Comparison of ENCODE assay signal across 17 cellular contexts in the genomic region with DNA sequence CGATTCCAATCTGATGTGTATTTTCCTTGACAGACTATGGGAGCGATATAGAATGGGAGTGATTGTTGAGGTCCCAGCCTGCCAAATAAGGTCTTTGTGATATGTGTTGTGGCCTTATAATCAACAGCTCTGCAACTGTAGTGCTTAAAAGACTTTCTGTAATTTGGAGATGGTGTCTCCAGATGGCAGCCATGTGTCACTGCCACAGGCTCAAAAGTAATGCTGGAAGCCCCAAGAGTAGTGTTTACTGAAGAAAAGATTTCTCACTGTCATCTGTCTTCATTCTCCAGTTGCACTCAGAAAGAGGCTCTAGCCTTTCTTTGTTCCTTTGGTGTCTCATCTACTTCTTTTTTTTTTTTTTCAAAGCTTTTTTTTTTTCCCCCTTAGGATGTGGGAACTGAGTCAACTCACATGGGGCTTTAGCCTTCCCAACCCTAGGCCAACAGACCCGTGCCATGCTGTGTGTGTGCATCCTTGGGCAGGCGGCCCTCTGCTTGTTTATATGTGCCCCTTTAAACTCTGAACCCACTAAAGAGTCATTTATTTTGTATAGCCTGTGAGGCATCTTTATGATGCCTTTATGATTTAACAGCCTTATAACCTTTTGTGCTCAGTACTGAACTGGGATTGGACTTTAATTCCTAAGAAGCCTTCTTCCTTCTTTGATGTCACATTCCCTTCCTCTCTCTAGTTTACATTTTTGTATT. TPM values are rescaled to one million over a fixed set of nuclear protein-coding genes. Genes with fewer than 3 reads are reported as not detected.
DNase-seq lines count a peak whose midpoint lies in the region; ATAC-seq and TF ChIP-seq lines count a peak whose summit lies in the region.
"Had no signal": no experiment of that assay in that cellular context is flagged by ENCODE, and none has a peak within 500 bp of the region (broad histone marks: within the 10 kb centered on the region; RNA-seq: fewer than 3 reads in every experiment).

No MANE protein-coding gene starts in this region.

- WGBS in right lobe of liver (ENCODE audit: insufficient coverage, low coverage, low lambda C conversion rate, missing lambda C conversion rate) = 46% methylated on average over 4 of the region's 4 CpGs

- H3K27me3 ChIP-seq in left ventricle myocardium inferior (ENCODE audit: low read depth) = no peaks in the 10 kb centered on the region
- no peaks in the 10 kb centered on the region for H3K27me3 ChIP-seq in brain microvascular endothelial cell (replicated peaks)
- no peaks in the 10 kb centered on the region for H3K27me3 ChIP-seq in right lobe of liver

- no peaks in the 10 kb centered on the region for H3K9me3 ChIP-seq in left ventricle myocardium inferior (replicated peaks)
- H3K9me3 ChIP-seq in right lobe of liver = no peaks in the 10 kb centered on the region

- peak overlapping the region; percentile 30 for H3K27ac ChIP-seq in left ventricle myocardium inferior (replicated peaks)
- H3K27ac ChIP-seq in brain microvascular endothelial cell = peak overlapping the region; percentile 20
- H3K27ac ChIP-seq in right lobe of liver = peak overlapping the region in 2 of 3 donors; percentile 36 to 45
- H3K27ac ChIP-seq: parathyroid adenoma had no signal

- in situ Hi-C loops in brain microvascular endothelial cell (cut with HindIII; ENCODE audit: low pct_ligation_motif_present, low sequenced_read_pairs) = no loop called here

- intact Hi-C loops in left ventricle myocardium inferior (cut with micrococcal nuclease) (no loop called here), Right ventricle myocardium inferior (cut with DNase I) (no loop called here), right lobe of liver (cut with DNase I) (no loop called here)

- H3K4me1 ChIP-seq in left ventricle myocardium inferior (no peaks in the 10 kb centered on the region), right lobe of liver (peaks cover 0 to 3% (median 0%) of the 10 kb centered on the region in 4 donors)
- H3K4me1 ChIP-seq: parathyroid adenoma had no signal

- no peaks in the 10 kb centered on the region for H3K36me3 ChIP-seq in left ventricle myocardium inferior
- H3K36me3 ChIP-seq in brain microvascular endothelial cell (replicated peaks) = peaks cover 12% of the 10 kb centered on the region
- H3K36me3 ChIP-seq in right lobe of liver = no peaks in the 10 kb centered on the region

- no peak for TF ChIP-seq POLR2A in right lobe of liver (IDR thresholded peaks at IDR 0.05)

- H3K4me3 ChIP-seq in left ventricle myocardium inferior (no peak overlapping the region), brain microvascular endothelial cell (ENCODE audit: low read depth, low read length) (no peak overlapping the region), right lobe of liver (no peak overlapping the region)
- H3K4me3 ChIP-seq: K562 had no signal

- DNase-seq in left ventricle myocardium inferior (no peak), Right ventricle myocardium inferior (ENCODE audit: missing footprints) (no peak), brain microvascular endothelial cell (no peak), right lobe of liver (no peak), superior temporal gyrus (ENCODE audit: extremely low spot score) (no peak), T-helper 2 cell (no peak), NCI-H1048 (lab: John Stamatoyannopoulos, UW) (no peak)
- DNase-seq: activated T-cell treated with anti-CD3 and anti-CD28 coated beads, Interleukin-2, amount 50 U/mL, for 24 hours; CD8-positive, alpha-beta memory T cell; effector CD4-positive, alpha-beta T cell; hypothalamus; NCI-H1417; NCI-H510A; stimulated activated naive CD4-positive, alpha-beta T cell treated with Interleukin-2 at 50 U/mL for 16 hours had no signal

- ATAC-seq in Right ventricle myocardium inferior (no peak), right lobe of liver (peak in 2 of 4 donors; percentile 9 to 29), HG03045 (IDR thresholded peaks at IDR 0.05; ENCODE audit: unreplicated experiment) (no peak)
- ATAC-seq: K562 had no signal

- TF ChIP-seq CTCF in left ventricle myocardium inferior (IDR thresholded peaks at IDR 0.05; ENCODE audit: borderline replicate concordance) = no peak
- TF ChIP-seq CTCF in brain microvascular endothelial cell (IDR thresholded peaks at IDR 0.05; ENCODE audit: low read depth, low read length, missing control alignments) = no peak
- no peak for TF ChIP-seq CTCF in right lobe of liver (IDR thresholded peaks at IDR 0.05)

RNA-seq across cellular contexts. Expression of a gene that starts 15.6 kb away (rescaled TPM):
- total RNA-seq in left ventricle myocardium inferior (7.5 TPM), Right ventricle myocardium inferior (9.7 TPM), right lobe of liver (10 to 100 TPM in 1 of 6 experiments, 1 to 10 TPM in 5; 3.1 to 13.7 (median 3.7) TPM)
- total RNA-seq: CD8-positive, alpha-beta memory T cell had no signal

RNA-seq across cellular contexts. Expression of a gene that starts 23.0 kb away (rescaled TPM):
- total RNA-seq in left ventricle myocardium inferior (4.6 TPM), Right ventricle myocardium inferior (5.0 TPM), right lobe of liver (10 to 100 TPM; 35.6 to 50.2 (median 41.0) TPM)
